In genomic region chr10:92082583-92083280, GRCh38 we compare ENCODE assay signal across 24 cellular contexts.
DNase-seq lines count a peak whose midpoint lies in the region; ATAC-seq, FAIRE-seq and TF ChIP-seq lines count a peak whose summit lies in the region.
"Had no signal": no experiment of that assay in that cellular context is flagged by ENCODE, and none has a peak within 500 bp of the region (broad histone marks: within the 10 kb centered on the region; RNA-seq: fewer than 3 reads in every experiment).

No MANE protein-coding gene starts in this region.

- no peak for TF ChIP-seq RAD21 in A549 (conservative IDR thresholded peaks at IDR 0.05 in 1 of 2, IDR thresholded peaks at IDR 0.05 in 1 of 2)
- no peak for TF ChIP-seq RAD21 in IMR-90 (IDR thresholded peaks at IDR 0.05; ENCODE audit: low read length)

- no peak overlapping the region for H2AK5ac ChIP-seq in IMR-90 (ENCODE audit: low read depth, low read length)

- H3K4me3 ChIP-seq in A549 = no peak overlapping the region
- H3K4me3 ChIP-seq in IMR-90 (ENCODE audit: insufficient read depth, low read depth, low read length) = no peak overlapping the region
- H3K4me3 ChIP-seq in right lobe of liver = no peak overlapping the region
- H3K4me3 ChIP-seq in stomach = no peak overlapping the region
- H3K4me3 ChIP-seq: BLaER1, cardiac muscle cell, esophagus muscularis mucosa, PC-9, skin epidermis had no signal

- CTCF ChIA-PET in A549 (lab: Yijun Ruan, JAX) = interaction anchor here (1.5 kb wide), 1 partner anchor 210 kb away, joined by 4 read pairs; no protein-coding TSS in a partner anchor
- CTCF ChIA-PET in IMR-90 (lab: Yijun Ruan, JAX) = no interaction called here

- H2AK9ac ChIP-seq in IMR-90 (replicated peaks; ENCODE audit: low read depth, low read length, poor library complexity) = no peak overlapping the region

- dilution Hi-C loops in IMR-90 (cut with HindIII; ENCODE audit: low sequenced_read_pairs, unreplicated experiment) = no loop called here

- ATAC-seq in A549 = no peak
- peak; percentile 73 for ATAC-seq in IMR-90 (ENCODE audit: low read depth)
- ATAC-seq in right lobe of liver = peak; percentile 59 to 66 (median 62)
- ATAC-seq in HG03159 (IDR thresholded peaks at IDR 0.05; ENCODE audit: unreplicated experiment) = no peak

- H2AFZ ChIP-seq in IMR-90 (replicated peaks; ENCODE audit: low read length, poor library complexity) = no peak overlapping the region
- H2AFZ ChIP-seq: PC-9 had no signal

- no peak overlapping the region for H2BK15ac ChIP-seq in IMR-90 (ENCODE audit: low read depth, low read length)

- H4K5ac ChIP-seq in IMR-90 (ENCODE audit: low read depth, low read length) = no peak overlapping the region

- no peak overlapping the region for H2BK20ac ChIP-seq in IMR-90 (ENCODE audit: low read depth, low read length)

- no peak overlapping the region for H3K27ac ChIP-seq in A549
- H3K27ac ChIP-seq in IMR-90 (ENCODE audit: insufficient read depth, low read length) = no peak overlapping the region
- peak overlapping the region in 1 of 3 donors; percentile 14 for H3K27ac ChIP-seq in right lobe of liver
- no peak overlapping the region for H3K27ac ChIP-seq in stomach
- H3K27ac ChIP-seq: BLaER1, cardiac muscle cell, HL-60, PC-9, skin epidermis, VCaP had no signal

- in situ Hi-C loops in IMR-90 (cut with MboI; ENCODE audit: low sequenced_read_pairs) = no loop called here

- POLR2A ChIA-PET in A549 (lab: Yijun Ruan, JAX) (no interaction called here), IMR-90 (lab: Charles Lee; ENCODE audit: unreplicated experiment) (no interaction called here)

- no peaks in the 10 kb centered on the region for H3K27me3 ChIP-seq in IMR-90 (ENCODE audit: control insufficient read depth, insufficient read depth, low read length)
- H3K27me3 ChIP-seq in right lobe of liver = no peaks in the 10 kb centered on the region
- no peaks in the 10 kb centered on the region for H3K27me3 ChIP-seq in stomach
- H3K27me3 ChIP-seq: BLaER1, cardiac muscle cell, esophagus muscularis mucosa had no signal

- H3K56ac ChIP-seq in IMR-90 (ENCODE audit: extremely low read depth, insufficient read depth, low read length) = no peak overlapping the region

- no peak for FAIRE-seq in A549 (lab: Jason Lieb, UNC)
- FAIRE-seq: H54 had no signal

- H3K9ac ChIP-seq in IMR-90 (ENCODE audit: low read depth, low read length) = no peak overlapping the region
- H3K9ac ChIP-seq: BLaER1 had no signal

- H3K4me2 ChIP-seq in A549 (no peak overlapping the region), IMR-90 (ENCODE audit: low read depth, low read length) (peak overlapping the region; percentile 75; the same call in 1 of the 2 replicates)
- H3K4me2 ChIP-seq: BLaER1, PC-9 had no signal

- H4K8ac ChIP-seq in IMR-90 (ENCODE audit: low read depth in 2 of 2, low read length in 2 of 2) = no peak overlapping the region

- no TSS peak for BruUV-seq in IMR-90 (replicated peaks; lab: Mats Ljungman, UMichigan)

- H3K4me1 ChIP-seq in A549 (no peaks in the 10 kb centered on the region; the same call in 2 of the 3 replicates), IMR-90 (ENCODE audit: control insufficient read depth, insufficient read depth, low read length) (peaks cover 4% of the 10 kb centered on the region), right lobe of liver (peaks cover 0 to 18% (median 6%) of the 10 kb centered on the region in 4 donors), stomach (peaks cover 0 to 24% (median 11%) of the 10 kb centered on the region in 4 donors)
- H3K4me1 ChIP-seq: BLaER1 had no signal

- H4K20me1 ChIP-seq in IMR-90 (ENCODE audit: insufficient read depth, low read length) = no peaks in the 10 kb centered on the region
- H4K20me1 ChIP-seq: BLaER1 had no signal

- TF ChIP-seq EP300 in A549 (IDR thresholded peaks at IDR 0.05) (no peak), stomach (IDR thresholded peaks at IDR 0.05) (no peak)

- H3K18ac ChIP-seq in IMR-90 (ENCODE audit: low read depth, low read length) = no peak overlapping the region

- intact Hi-C loops in IMR-90 (cut with micrococcal nuclease) (loop anchor here (10.0 kb wide), 1 partner anchor 492 kb away; the partner anchor contains the start of gene IDE), right lobe of liver (cut with DNase I) (loop anchor here in 1 of 2 donors (10.0 kb wide), 1 partner anchor 362 kb away; no protein-coding TSS in a partner anchor), stomach (cut with DNase I; ENCODE audit: low total_unique reads) (loop anchor here (5.0 to 10.0 kb wide), 2 partner anchors 212 to 355 kb away; partner anchors contain the start of genes CPEB3 and MARCHF5)

- TF ChIP-seq CTCF in A549 (IDR thresholded peaks at IDR 0.05) (no peak), IMR-90 (conservative IDR thresholded peaks at IDR 0.05; ENCODE audit: low read depth, low read length) (no peak), right lobe of liver (IDR thresholded peaks at IDR 0.05) (no peak), stomach (IDR thresholded peaks at IDR 0.05) (no peak)

- H3K36me3 ChIP-seq in IMR-90 (ENCODE audit: control insufficient read depth, insufficient read depth, low read length) (no peaks in the 10 kb centered on the region), right lobe of liver (peaks cover 0 to 72% (median 12%) of the 10 kb centered on the region in 4 donors), stomach (peaks cover 4 to 37% (median 30%) of the 10 kb centered on the region in 4 donors)

- no peak overlapping the region for H2BK5ac ChIP-seq in IMR-90 (ENCODE audit: low read depth, low read length, poor library complexity, severe bottlenecking)

- no peaks in the 10 kb centered on the region for H3K79me1 ChIP-seq in IMR-90 (ENCODE audit: low read depth in 1 of 2, low read length in 2 of 2)

- H3K9me3 ChIP-seq in A549 (no peaks in the 10 kb centered on the region), IMR-90 (ENCODE audit: control insufficient read depth, insufficient read depth, low read length) (no peaks in the 10 kb centered on the region), right lobe of liver (no peaks in the 10 kb centered on the region), stomach (no peaks in the 10 kb centered on the region)
- H3K9me3 ChIP-seq: BLaER1, Caco-2, esophagus muscularis mucosa had no signal

- TF ChIP-seq POLR2A in A549 (IDR thresholded peaks at IDR 0.05; ENCODE audit: low read length) (no peak), IMR-90 (IDR thresholded peaks at IDR 0.05; ENCODE audit: low read depth, low read length) (no peak), right lobe of liver (IDR thresholded peaks at IDR 0.05) (no peak), stomach (IDR thresholded peaks at IDR 0.05) (no peak)

- H3K9me1 ChIP-seq in IMR-90 (ENCODE audit: insufficient read depth, low read length) = 0 out of 2 replicates have a peak, but pooled peaks cover 2% of the 10 kb centered on the region

- no peak overlapping the region for H3K23ac ChIP-seq in IMR-90 (ENCODE audit: low read depth, low read length)

- H3K14ac ChIP-seq in IMR-90 (replicated peaks; ENCODE audit: low read depth, low read length) = no peak overlapping the region

- H2BK120ac ChIP-seq in IMR-90 (ENCODE audit: low read depth, low read length) = no peak overlapping the region

- no peak for DNase-seq in A549 (ENCODE audit: low read depth in 1 of 2, low spot score in 1 of 2)
- DNase-seq in IMR-90 = peak; percentile 54
- peak; percentile 40 for DNase-seq in SKM-1 treated with dmso at 0.1 percent for 144 hours (lab: John Stamatoyannopoulos, UW; ENCODE audit: unreplicated experiment)
- DNase-seq in right lobe of liver = no peak
- DNase-seq in NOMO-1 treated with dmso at 0.1 percent for 144 hours (lab: John Stamatoyannopoulos, UW; ENCODE audit: unreplicated experiment) = no peak
- DNase-seq in GM03348 (ENCODE audit: low spot score) = no peak
- no peak for DNase-seq in stomach
- DNase-seq: activated naive CD4-positive, alpha-beta T cell treated with anti-CD3 and anti-CD28 coated beads, Interleukin-2, amount 50 U/mL, for 16 hours; aorta; Caco-2; DMS79; endodermal cell; islet precursor cell; NCI-H1436 treated with DMSO at 0.1 percent for 48 hours; NCI-H446 treated with DMSO at 0.1 percent for 48 hours had no signal

- H4K91ac ChIP-seq in IMR-90 (ENCODE audit: insufficient read depth, low read depth, low read length) = no peak overlapping the region

- H3K4ac ChIP-seq in IMR-90 (ENCODE audit: low read depth, low read length) = no peak overlapping the region

TF ChIP-seq in A549, 52 proteins besides CTCF, POLR2A, EP300 and RAD21:
- TF ChIP-seq NPAS2 (CRISPR knock-in tag; IDR thresholded peaks at IDR 0.05; ENCODE audit: borderline replicate concordance) (no peak), MAFK (IDR thresholded peaks at IDR 0.05; ENCODE audit: partially characterized antibody) (peak; percentile 27)
TF ChIP-seq in A549: peak in this region for 1.

TF ChIP-seq in IMR-90, 13 proteins besides CTCF, POLR2A, EP300 and RAD21:
- TF ChIP-seq MAFK (IDR thresholded peaks at IDR 0.05; ENCODE audit: low read depth, low read length) (peak; percentile 77), CEBPB (IDR thresholded peaks at IDR 0.05; ENCODE audit: low read depth, low read length) (peak; percentile 55; the same call in 1 of the 2 replicates), ELK1 (IDR thresholded peaks at IDR 0.05; ENCODE audit: borderline replicate concordance, low read depth, low read length) (no peak)

Comparison
In these comparisons a context has a peak if more than half of its experiments do, and no peak if none do; other contexts are left out.
1. ATAC-seq: peak in IMR-90 (single experiment) and right lobe of liver (4 of 4); none in A549 (0 of 2) and HG03159 (single experiment).
2. DNase-seq: peak in IMR-90 (single experiment) and SKM-1 treated with dmso at 0.1 percent for 144 hours (single experiment); none in A549 (0 of 2), right lobe of liver (0 of 3), NOMO-1 treated with dmso at 0.1 percent for 144 hours (single experiment), GM03348 (single experiment) and stomach (single experiment).